19 cellular contexts compared by ENCODE assay signal in the genomic region with DNA sequence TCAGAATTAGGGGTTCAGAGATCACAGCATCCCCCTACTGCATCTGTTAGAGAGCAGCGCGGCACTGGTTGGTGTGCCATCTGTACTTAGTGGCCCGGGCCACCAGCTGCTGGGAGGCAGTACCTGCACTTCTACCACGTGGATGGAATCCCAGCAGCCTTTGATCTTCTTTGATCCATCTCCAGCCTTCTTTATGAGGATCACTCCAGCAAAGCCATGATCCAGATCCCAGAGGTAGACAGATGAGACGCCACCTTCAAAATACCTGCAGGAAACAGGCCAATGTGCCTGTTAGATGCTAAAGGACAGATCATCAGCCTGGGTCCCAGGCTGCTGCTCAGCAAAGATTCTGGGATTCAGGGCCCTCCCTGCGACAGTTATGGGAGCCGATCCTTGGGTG.
"Had no signal": no experiment of that assay in that cellular context is flagged by ENCODE, and none has a peak within 500 bp of the region (broad histone marks: within the 10 kb centered on the region; RNA-seq: fewer than 3 reads in every experiment).

No MANE protein-coding gene starts in this region.

- H3K27me3 ChIP-seq: esophagus squamous epithelium, gastroesophageal sphincter, ovary, right atrium auricular region, sigmoid colon, suprapubic skin, tibial artery, upper lobe of right lung had no signal

- H3K27ac Mint-ChIP-seq: dendritic cell treated with granulocyte-macrophage colony-stimulating factor and Interleukin-4, amounts not matched to agents 40 ng/mL and 50 ng/mL, for 4 days had no signal

- H3K9me3 Mint-ChIP-seq: dendritic cell treated with granulocyte-macrophage colony-stimulating factor and Interleukin-4, amounts not matched to agents 40 ng/mL and 50 ng/mL, for 4 days had no signal

- H3K27ac ChIP-seq: esophagus squamous epithelium, gastroesophageal sphincter, ovary, right atrium auricular region, sigmoid colon, skin epidermis, suprapubic skin, tibial artery, upper lobe of right lung had no signal

- DNase-seq: esophagus squamous epithelium; foreskin fibroblast; glutamatergic neuron; islet precursor cell; mammary epithelial cell; naive thymus-derived CD8-positive, alpha-beta T cell; ovary; sigmoid colon; stimulated activated CD4-positive, alpha-beta T cell treated with anti-CD3 and anti-CD28 coated beads, Interleukin-2, amount 100 ng/mL, for 24 hours; stimulated activated naive CD8-positive, alpha-beta T cell treated with anti-CD3 and anti-CD28 coated beads, Interleukin-15, Interleukin-2, amounts not matched to agents 100 U/mL and 50 U/mL, for 24 hours; tibial artery; upper lobe of right lung had no signal

- H3K27me3 Mint-ChIP-seq: dendritic cell treated with granulocyte-macrophage colony-stimulating factor and Interleukin-4, amounts not matched to agents 40 ng/mL and 50 ng/mL, for 4 days; naive thymus-derived CD8-positive, alpha-beta T cell had no signal

- H3K4me3 Mint-ChIP-seq: dendritic cell treated with granulocyte-macrophage colony-stimulating factor and Interleukin-4, amounts not matched to agents 40 ng/mL and 50 ng/mL, for 4 days; naive thymus-derived CD8-positive, alpha-beta T cell had no signal

- FAIRE-seq: colon had no signal

- ATAC-seq: gastroesophageal sphincter; left lobe of liver; naive thymus-derived CD8-positive, alpha-beta T cell; stimulated activated naive CD8-positive, alpha-beta T cell treated with anti-CD3 and anti-CD28 coated beads, Interleukin-15, Interleukin-2, amounts not matched to agents 100 U/mL and 50 U/mL, for 24 hours; upper lobe of right lung had no signal

- H3K36me3 ChIP-seq: ovary had no signal

- H3K4me3 ChIP-seq: esophagus squamous epithelium, gastroesophageal sphincter, ovary, right atrium auricular region, sigmoid colon, skin epidermis, suprapubic skin, tibial artery, upper lobe of right lung had no signal

- H3K9me3 ChIP-seq: esophagus squamous epithelium, gastroesophageal sphincter, ovary, right atrium auricular region, sigmoid colon, suprapubic skin, tibial artery, upper lobe of right lung had no signal
